ENCODE assay signal across 17 cellular contexts in the genomic region with DNA sequence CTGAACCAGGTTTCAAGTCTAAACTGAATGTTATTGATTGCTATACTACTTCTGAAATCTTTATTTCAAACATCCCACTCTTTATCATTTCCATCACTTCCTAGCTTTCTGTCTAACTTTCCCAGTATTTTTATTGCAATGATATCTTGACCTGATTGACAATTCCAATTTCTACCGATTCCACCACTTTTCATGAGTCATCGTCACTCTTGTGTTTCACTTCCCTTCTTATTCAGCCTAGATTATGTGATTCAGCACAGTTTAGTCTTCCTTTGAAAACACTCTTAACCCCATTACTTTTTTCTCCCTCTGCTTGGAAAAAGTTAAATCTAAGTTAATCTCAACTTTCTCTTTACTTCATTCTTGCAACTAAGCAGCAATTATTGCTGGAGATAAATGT.
DNase-seq lines count a peak whose midpoint lies in the region; ATAC-seq, FAIRE-seq and TF ChIP-seq lines count a peak whose summit lies in the region.
"Had no signal": no experiment of that assay in that cellular context is flagged by ENCODE, and none has a peak within 500 bp of the region (broad histone marks: within the 10 kb centered on the region; RNA-seq: fewer than 3 reads in every experiment).

No MANE protein-coding gene starts in this region.

- H3K9ac ChIP-seq in GM23248, result no peak overlapping the region
- H3K9ac ChIP-seq in OCI-LY3 (ENCODE audit: low read length), result no peak overlapping the region
- no peak overlapping the region for H3K9ac ChIP-seq in endothelial cell of umbilical vein (replicated peaks; ENCODE audit: extremely low read depth, insufficient read depth, low read length)

- no peak overlapping the region for H2AFZ ChIP-seq in GM23248
- no peak overlapping the region for H2AFZ ChIP-seq in OCI-LY3 (ENCODE audit: low read depth, low read length)
- H2AFZ ChIP-seq in endothelial cell of umbilical vein (ENCODE audit: low read depth, low read length), result peak overlapping the region; percentile 45

- no peaks in the 10 kb centered on the region for H3K9me2 ChIP-seq in GM23248 (ENCODE audit: insufficient read depth)

- FAIRE-seq in A549 (lab: Jason Lieb, UNC), result no peak
- FAIRE-seq in endothelial cell of umbilical vein (lab: Jason Lieb, UNC), result peak; percentile 81
- FAIRE-seq: D721Med, pancreas had no signal

- no peak overlapping the region for H3K4me3 ChIP-seq in A549
- no peak overlapping the region for H3K4me3 ChIP-seq in GM23248
- no peak overlapping the region for H3K4me3 ChIP-seq in OCI-LY3 (ENCODE audit: low read length)
- no peak overlapping the region for H3K4me3 ChIP-seq in endothelial cell of umbilical vein (replicated peaks in 1 of 3; ENCODE audit: insufficient read depth in 1 of 3, low read depth in 1 of 3, low read length in 3 of 3)
- H3K4me3 ChIP-seq in tibial nerve, result no peak overlapping the region
- H3K4me3 ChIP-seq: pancreas, thoracic aorta had no signal

- CTCF ChIA-PET in A549 (lab: Yijun Ruan, JAX) (interaction anchor here (1.5 to 1.6 kb wide), 2 partner anchors 288 to 289 kb away, joined by 3 read pairs; no protein-coding TSS in a partner anchor), endothelial cell of umbilical vein (lab: Charles Lee) (interaction anchor here (1.1 to 1.6 kb wide), 2 partner anchors 289 to 325 kb away, joined by 3 to 4 read pairs; no protein-coding TSS in a partner anchor)

- 0 out of 2 replicates have a peak, but pooled peaks cover 8% of the 10 kb centered on the region for H3F3A ChIP-seq in GM23248 (ENCODE audit: insufficient read depth)

- BruUV-seq in endothelial cell of umbilical vein (replicated peaks; lab: Mats Ljungman, UMichigan), result no TSS peak

- DNase-seq in A549 (ENCODE audit: low read depth in 1 of 2, low spot score in 1 of 2) (no peak), GM23248 (peak; percentile 62), endothelial cell of umbilical vein (ENCODE audit: low read depth, low spot score) (peak; percentile 77), tibial nerve (ENCODE audit: low spot score in 2 of 2) (no peak)
- DNase-seq: activated gamma-delta T cell; effector CD4-positive, alpha-beta T cell; NCI-H1694; NCI-H524 treated with DMSO at 0.1 percent for 48 hours; pancreas; stimulated activated CD4-positive, alpha-beta T cell treated with anti-CD3 and anti-CD28 coated beads, Interleukin-12 subunit alpha, Interleukin-12 subunit beta, amount 100 ng/mL, for 4 hours had no signal

- WGBS in A549 (ENCODE audit: missing lambda C conversion rate), result 61% methylated on average over 2 of the region's 2 CpGs
- WGBS in GM23248 (ENCODE audit: low coverage in 1 of 2, low lambda C conversion rate in 2 of 2, missing lambda C conversion rate in 2 of 2), 2 experiments, result 46 to 48% methylated on average over 2 of the region's 2 CpGs
- 61 to 65% methylated on average over 2 of the region's 2 CpGs for WGBS in tibial nerve, 2 donors

- H3K9me3 ChIP-seq in A549, result no peaks in the 10 kb centered on the region
- no peaks in the 10 kb centered on the region for H3K9me3 ChIP-seq in GM23248 (ENCODE audit: low read depth)
- no peaks in the 10 kb centered on the region for H3K9me3 ChIP-seq in OCI-LY3 (ENCODE audit: insufficient read depth, low read length)
- H3K9me3 ChIP-seq in endothelial cell of umbilical vein (replicated peaks; ENCODE audit: control insufficient read depth, insufficient read depth, low read length), result no peaks in the 10 kb centered on the region
- no peaks in the 10 kb centered on the region for H3K9me3 ChIP-seq in tibial nerve
- H3K9me3 ChIP-seq: pancreas, thoracic aorta had no signal

- POLR2A ChIA-PET in A549 (lab: Yijun Ruan, JAX), result no interaction called here
- POLR2A ChIA-PET in endothelial cell of umbilical vein (lab: Charles Lee), result no interaction called here

- no peaks in the 10 kb centered on the region for H4K20me1 ChIP-seq in GM23248 (ENCODE audit: insufficient read depth)
- no peaks in the 10 kb centered on the region; the same call in 1 of the 2 replicates for H4K20me1 ChIP-seq in OCI-LY3 (ENCODE audit: insufficient read depth, low read length)
- no peaks in the 10 kb centered on the region for H4K20me1 ChIP-seq in endothelial cell of umbilical vein (replicated peaks; ENCODE audit: control insufficient read depth, extremely low read depth, insufficient read depth, low read length)

- no peak for TF ChIP-seq POLR2A in A549 (IDR thresholded peaks at IDR 0.05; ENCODE audit: low read length)
- TF ChIP-seq POLR2A in endothelial cell of umbilical vein (IDR thresholded peaks at IDR 0.05; ENCODE audit: low read depth, low read length), result no peak
- no peak for TF ChIP-seq POLR2A in tibial nerve (IDR thresholded peaks at IDR 0.05)

- no peaks in the 10 kb centered on the region for H3K79me2 ChIP-seq in GM23248 (ENCODE audit: insufficient read depth)
- H3K79me2 ChIP-seq in OCI-LY3 (ENCODE audit: low read length), result no peaks in the 10 kb centered on the region
- no peaks in the 10 kb centered on the region for H3K79me2 ChIP-seq in endothelial cell of umbilical vein (ENCODE audit: control insufficient read depth, insufficient read depth, low read length)

- TF ChIP-seq CTCF in A549 (IDR thresholded peaks at IDR 0.05), result no peak
- TF ChIP-seq CTCF in OCI-LY3 (IDR thresholded peaks at IDR 0.05; ENCODE audit: low read depth, low read length), result no peak
- TF ChIP-seq CTCF in endothelial cell of umbilical vein (IDR thresholded peaks at IDR 0.05; ENCODE audit: extremely low read depth in 1 of 2, insufficient read depth in 1 of 2, low read depth in 1 of 2, low read length in 2 of 2), result no peak
- TF ChIP-seq CTCF in tibial nerve (IDR thresholded peaks at IDR 0.05), result no peak

- TF ChIP-seq EP300 in A549 (IDR thresholded peaks at IDR 0.05), result no peak
- no peak for TF ChIP-seq EP300 in tibial nerve (IDR thresholded peaks at IDR 0.05)

- dilution Hi-C loops in endothelial cell of umbilical vein (cut with MboI; ENCODE audit: extremely low pct_ligation_motif_present, low sequenced_read_pairs), result no loop called here

- in situ Hi-C loops in GM23248 (cut with MboI), result no loop called here

- H3K27ac ChIP-seq in A549 (no peak overlapping the region), GM23248 (no peak overlapping the region), OCI-LY3 (ENCODE audit: low read length) (no peak overlapping the region), endothelial cell of umbilical vein (ENCODE audit: insufficient read depth, low read depth, low read length) (peak overlapping the region; percentile 45), tibial nerve (no peak overlapping the region)
- H3K27ac ChIP-seq: pancreas, thoracic aorta had no signal

- no peaks in the 10 kb centered on the region for H3K9me1 ChIP-seq in endothelial cell of umbilical vein (replicated peaks; ENCODE audit: control insufficient read depth, extremely low read depth, insufficient read depth, low read length)

- no peaks in the 10 kb centered on the region for H3K27me3 ChIP-seq in GM23248 (replicated peaks; ENCODE audit: insufficient read depth)
- H3K27me3 ChIP-seq in OCI-LY3 (ENCODE audit: low read depth, low read length), result peaks cover 53% of the 10 kb centered on the region
- H3K27me3 ChIP-seq in endothelial cell of umbilical vein (ENCODE audit: control insufficient read depth in 2 of 2, insufficient read depth in 2 of 2, low read length in 2 of 2), result no peaks in the 10 kb centered on the region
- H3K27me3 ChIP-seq in tibial nerve, result no peaks in the 10 kb centered on the region
- H3K27me3 ChIP-seq: pancreas had no signal

- intact Hi-C loops in endothelial cell of umbilical vein (cut with micrococcal nuclease), result loop anchor here (2.0 to 5.0 kb wide), 3 partner anchors 89 to 224 kb away; a partner anchor contains a TSS

- H3K36me3 ChIP-seq in GM23248 (ENCODE audit: low read depth) (no peaks in the 10 kb centered on the region), OCI-LY3 (replicated peaks; ENCODE audit: low read depth, low read length) (no peaks in the 10 kb centered on the region), endothelial cell of umbilical vein (ENCODE audit: control insufficient read depth in 2 of 2, extremely low read depth in 1 of 2, insufficient read depth in 2 of 2, low read length in 2 of 2) (no peaks in the 10 kb centered on the region), tibial nerve (no peaks in the 10 kb centered on the region)
- H3K36me3 ChIP-seq: pancreas, thoracic aorta had no signal

- ATAC-seq in A549 (no peak), HG03108 (IDR thresholded peaks at IDR 0.05; ENCODE audit: unreplicated experiment) (no peak), HG03280 (IDR thresholded peaks at IDR 0.05; ENCODE audit: unreplicated experiment) (no peak), GM19324 (IDR thresholded peaks at IDR 0.05; ENCODE audit: low FRiP score, unreplicated experiment) (no peak)
- ATAC-seq: pancreas, Right ventricle myocardium inferior had no signal

- TF ChIP-seq RAD21 in A549 (conservative IDR thresholded peaks at IDR 0.05 in 1 of 2, IDR thresholded peaks at IDR 0.05 in 1 of 2), result no peak

- H3K4me1 ChIP-seq in A549 (no peaks in the 10 kb centered on the region), GM23248 (ENCODE audit: insufficient read depth) (peaks cover 5% of the 10 kb centered on the region; the same call in 1 of the 2 replicates), OCI-LY3 (ENCODE audit: low read length) (peaks cover 7% of the 10 kb centered on the region), endothelial cell of umbilical vein (ENCODE audit: control insufficient read depth, extremely low read depth, insufficient read depth, low read length) (peaks cover 11% of the 10 kb centered on the region), tibial nerve (no peaks in the 10 kb centered on the region)
- H3K4me1 ChIP-seq: pancreas had no signal

- H3K4me2 ChIP-seq in A549 (no peak overlapping the region), GM23248 (ENCODE audit: unreplicated experiment) (no peak overlapping the region), OCI-LY3 (ENCODE audit: low read length) (peak overlapping the region; percentile 28), endothelial cell of umbilical vein (ENCODE audit: insufficient read depth, low read length) (peak overlapping the region; percentile 27)

TF ChIP-seq in A549, 52 proteins besides CTCF, POLR2A, EP300 and RAD21:
- TF ChIP-seq CHD2 (IDR thresholded peaks at IDR 0.05; ENCODE audit: low read length, partially characterized antibody) (no peak), FOSL2 (IDR thresholded peaks at IDR 0.05) (no peak), FOSL2 (CRISPR knock-in tag; IDR thresholded peaks at IDR 0.05) (peak; percentile 36; the same call in 1 of the 2 replicates), PHF8 (IDR thresholded peaks at IDR 0.05; ENCODE audit: borderline replicate concordance, low read depth) (no peak)

TF ChIP-seq in endothelial cell of umbilical vein, 7 proteins besides CTCF, POLR2A, EP300 and RAD21 (continues in another document):
- no peak for TF ChIP-seq POLR2AphosphoS5 (IDR thresholded peaks at IDR 0.05; ENCODE audit: insufficient read depth, low read depth, low read length)
- TF ChIP-seq FOS (IDR thresholded peaks at IDR 0.05; ENCODE audit: borderline replicate concordance, insufficient read depth, low read length), result peak; percentile 92
- peak; percentile 67 for TF ChIP-seq GATA2 (IDR thresholded peaks at IDR 0.05; ENCODE audit: insufficient read depth, insufficient read length, low read depth, low read length)
- peak; percentile 86 for TF ChIP-seq JUN (IDR thresholded peaks at IDR 0.05; ENCODE audit: borderline replicate concordance, insufficient read depth, insufficient read length, low read depth)

Comparison
In these comparisons a context has a peak if more than half of its experiments do, and no peak if none do; other contexts are left out.
1. DNase-seq: peak in GM23248 (single experiment) and endothelial cell of umbilical vein (single experiment); none in A549 (0 of 2) and tibial nerve (0 of 2).
2. H3K4me2 ChIP-seq: peak in OCI-LY3 (single experiment) and endothelial cell of umbilical vein (single experiment); none in A549 (single experiment) and GM23248 (single experiment).